16 cellular contexts compared by ENCODE assay signal in the genomic region with DNA sequence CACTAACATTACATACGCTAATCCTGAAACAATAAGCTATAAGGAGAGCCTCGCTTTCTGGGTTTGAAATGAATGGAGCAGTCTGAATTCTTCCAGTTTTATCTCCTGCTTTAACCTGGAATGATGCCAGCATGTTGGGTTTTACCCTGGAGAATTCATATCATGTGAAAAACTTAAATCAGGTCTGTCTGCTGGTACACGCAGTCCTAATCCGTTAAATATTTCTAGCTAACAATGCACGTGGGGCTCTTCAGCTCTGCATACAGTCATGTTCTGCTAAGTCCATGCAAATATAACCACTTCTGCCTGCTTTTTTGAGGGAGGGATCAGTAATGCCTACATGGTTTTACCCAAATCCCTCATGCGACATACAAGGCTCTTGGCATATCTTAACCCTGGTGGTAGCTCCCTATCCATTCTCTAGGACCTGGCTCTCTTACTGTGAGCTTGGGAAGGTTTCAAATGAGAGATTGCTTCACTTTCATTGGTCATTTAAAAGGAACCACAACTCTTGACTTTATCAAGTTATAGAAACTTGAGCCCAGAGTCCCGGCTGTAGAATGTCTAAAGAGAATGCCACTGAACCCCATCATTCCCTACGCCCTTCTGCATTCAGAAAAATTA.
DNase-seq lines count a peak whose midpoint lies in the region; TF ChIP-seq lines count a peak whose summit lies in the region.
"Had no signal": no experiment of that assay in that cellular context is flagged by ENCODE, and none has a peak within 500 bp of the region (broad histone marks: within the 10 kb centered on the region; RNA-seq: fewer than 3 reads in every experiment).

No MANE protein-coding gene starts in this region.

- DNase-seq in D341Med (ENCODE audit: low spot score) (peak; percentile 45), NCI-H2171 treated with DMSO at 0.1 percent for 48 hours (lab: John Stamatoyannopoulos, UW) (peak; percentile 90), fibroblast of mammary gland (ENCODE audit: low read depth) (peak; percentile 56), cerebellum (ENCODE audit: low spot score) (no peak), GOT3 (lab: John Stamatoyannopoulos, UW) (no peak), NCI-H1436 treated with DMSO at 0.1 percent for 48 hours (lab: John Stamatoyannopoulos, UW) (no peak)
- no peak for DNase-seq in activated CD8-positive, alpha-beta memory T cell treated with anti-CD3 and anti-CD28 coated beads for 24 hours
- DNase-seq: activated CD4-positive, alpha-beta T cell treated with anti-CD3 and anti-CD28 coated beads, Interleukin-2, amount 50 U/mL, for 1 hour; activated T-cell treated with anti-CD3 and anti-CD28 coated beads, Interleukin-2, amount 50 U/mL, for 48 hours; AML-193; foreskin keratinocyte; immature natural killer cell; MV-4-11 had no signal

- peaks cover 59% of the 10 kb centered on the region for H3K4me1 Mint-ChIP-seq in nephron
- H3K4me1 Mint-ChIP-seq: immature natural killer cell had no signal

- peaks cover 14% of the 10 kb centered on the region for H3K36me3 Mint-ChIP-seq in nephron (ENCODE audit: low read depth)
- H3K36me3 Mint-ChIP-seq: immature natural killer cell had no signal

- TF ChIP-seq CTCF in fibroblast of mammary gland (conservative IDR thresholded peaks at IDR 0.05; ENCODE audit: control insufficient read depth, insufficient read depth, low read depth, low read length) (no peak), nephron (IDR thresholded peaks at IDR 0.05; ENCODE audit: unreplicated experiment in 3 of 3) (no peak)

- no peak overlapping the region for H3K4me3 ChIP-seq in fibroblast of mammary gland (ENCODE audit: control insufficient read depth, low read depth, low read length)

- H3K4me3 Mint-ChIP-seq in nephron, result peak overlapping the region in 2 of 3 experiments; percentile 21 to 35
- H3K4me3 Mint-ChIP-seq: dendritic cell treated with granulocyte-macrophage colony-stimulating factor and Interleukin-4, amounts not matched to agents 40 ng/mL and 50 ng/mL, for 4 days; immature natural killer cell; T-helper 2 cell treated with Interferon-gamma antibody and Interleukin-4, amounts not matched to agents 5 μg/mL and 100 μg/mL, for 36 hours had no signal

- H3K27ac Mint-ChIP-seq in nephron, result peak overlapping the region; percentile 91 to 95 (median 93)
- H3K27ac Mint-ChIP-seq: dendritic cell treated with granulocyte-macrophage colony-stimulating factor and Interleukin-4, amounts not matched to agents 40 ng/mL and 50 ng/mL, for 4 days; immature natural killer cell; T-helper 2 cell treated with Interferon-gamma antibody and Interleukin-4, amounts not matched to agents 5 μg/mL and 100 μg/mL, for 36 hours had no signal

- H3K27me3 Mint-ChIP-seq in nephron (ENCODE audit: low read depth), result no peaks in the 10 kb centered on the region
- H3K27me3 Mint-ChIP-seq: dendritic cell treated with granulocyte-macrophage colony-stimulating factor and Interleukin-4, amounts not matched to agents 40 ng/mL and 50 ng/mL, for 4 days had no signal

- no peaks in the 10 kb centered on the region for H3K9me3 Mint-ChIP-seq in nephron
- H3K9me3 Mint-ChIP-seq: dendritic cell treated with granulocyte-macrophage colony-stimulating factor and Interleukin-4, amounts not matched to agents 40 ng/mL and 50 ng/mL, for 4 days; immature natural killer cell; T-helper 2 cell treated with Interferon-gamma antibody and Interleukin-4, amounts not matched to agents 5 μg/mL and 100 μg/mL, for 36 hours had no signal

Comparison
In these comparisons a context has a peak if more than half of its experiments do, and no peak if none do; other contexts are left out.
1. DNase-seq: peak in D341Med (single experiment), NCI-H2171 treated with DMSO at 0.1 percent for 48 hours (single experiment) and fibroblast of mammary gland (single experiment); none in cerebellum (single experiment), GOT3 (single experiment), activated CD8-positive, alpha-beta memory T cell treated with anti-CD3 and anti-CD28 coated beads for 24 hours (single experiment) and NCI-H1436 treated with DMSO at 0.1 percent for 48 hours (single experiment).